ENCODE assay signal across 18 cellular contexts in the genomic region with DNA sequence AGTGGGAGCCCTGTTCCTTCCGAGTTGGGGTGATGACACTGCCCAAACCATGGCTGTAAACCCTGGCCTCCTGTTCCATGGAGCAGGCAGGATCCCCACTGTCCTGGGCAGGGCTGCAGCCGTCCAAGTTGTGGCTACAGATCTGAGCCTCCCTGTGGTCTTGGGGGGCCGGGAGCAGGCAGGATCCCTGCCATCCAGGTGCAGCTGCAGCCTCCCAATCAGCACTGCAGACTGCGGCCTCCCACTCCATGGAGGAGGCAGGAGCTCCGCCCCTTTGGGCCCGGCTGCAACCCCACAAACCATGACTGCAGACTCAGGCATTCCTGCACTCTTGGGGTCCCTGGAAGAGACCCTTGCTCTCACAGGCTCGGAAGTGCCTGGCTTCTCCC.
DNase-seq lines count a peak whose midpoint lies in the region; ATAC-seq, FAIRE-seq and TF ChIP-seq lines count a peak whose summit lies in the region.
"Had no signal": no experiment of that assay in that cellular context is flagged by ENCODE, and none has a peak within 500 bp of the region (broad histone marks: within the 10 kb centered on the region; RNA-seq: fewer than 3 reads in every experiment).

No MANE protein-coding gene starts in this region.

- 0% methylated on average over 5 of the region's 7 CpGs for WGBS in HepG2 (ENCODE audit: low lambda C conversion rate)
- WGBS in right lobe of liver (ENCODE audit: insufficient coverage, low coverage, low lambda C conversion rate, missing lambda C conversion rate), result no CpG with 5 or more reads among the region's 7 CpGs
- WGBS in gastroesophageal sphincter (ENCODE audit: low coverage in 1 of 2), 2 donors, result 100% methylated on average over 1 of the region's 7 CpGs; no CpG with 5 or more reads in 1 of the 2 donors

- H3K4me3 ChIP-seq in HepG2 (replicated peaks in 1 of 3; ENCODE audit: insufficient read depth in 1 of 3, low read depth in 2 of 3, low read length in 3 of 3), result peak overlapping the region in 1 of 3 experiments; percentile 9; a peak in 1 of 6 replicates
- no peak overlapping the region for H3K4me3 ChIP-seq in right lobe of liver
- H3K4me3 ChIP-seq in gastroesophageal sphincter, result no peak overlapping the region
- no peak overlapping the region for H3K4me3 ChIP-seq in osteoblast (ENCODE audit: insufficient read depth, low read length)
- no peak overlapping the region for H3K4me3 ChIP-seq in dorsolateral prefrontal cortex
- H3K4me3 ChIP-seq: GM23248 had no signal

- TF ChIP-seq CTCF in HepG2 (CRISPR knock-in tag; IDR thresholded peaks at IDR 0.05), result no peak
- no peak for TF ChIP-seq CTCF in right lobe of liver (IDR thresholded peaks at IDR 0.05)
- TF ChIP-seq CTCF in gastroesophageal sphincter (IDR thresholded peaks at IDR 0.05), result no peak
- TF ChIP-seq CTCF in osteoblast (IDR thresholded peaks at IDR 0.05; ENCODE audit: extremely low read depth, low read depth, low read length), result no peak
- TF ChIP-seq CTCF in GM10266 (IDR thresholded peaks at IDR 0.05; ENCODE audit: control insufficient read depth, insufficient read depth, low read depth, missing control alignments), result no peak
- no peak for TF ChIP-seq CTCF in dorsolateral prefrontal cortex (IDR thresholded peaks at IDR 0.05 in 54 of 56, conservative IDR thresholded peaks at IDR 0.05 in 2 of 56; ENCODE audit: low read depth in 1 of 56, partially characterized antibody in 56 of 56)

- POLR2A ChIA-PET in HepG2 (lab: Yijun Ruan, JAX), result no interaction called here

- ATAC-seq in HepG2 (peak; percentile 72), right lobe of liver (no peak), gastroesophageal sphincter (peak; percentile 23)
- ATAC-seq: PC-3 had no signal

- H4K20me1 ChIP-seq in HepG2 (ENCODE audit: insufficient read depth, low read length) (no peaks in the 10 kb centered on the region), osteoblast (ENCODE audit: insufficient read depth, low read length) (no peaks in the 10 kb centered on the region)

- 0 out of 5 replicates have a peak, but pooled peaks cover 0 to 1% of the 10 kb centered on the region in 2 experiments for H3K27me3 ChIP-seq in HepG2 (ENCODE audit: control insufficient read depth in 1 of 2, insufficient read depth in 2 of 2, low read length in 2 of 2)
- no peaks in the 10 kb centered on the region for H3K27me3 ChIP-seq in right lobe of liver
- no peaks in the 10 kb centered on the region for H3K27me3 ChIP-seq in gastroesophageal sphincter
- no peaks in the 10 kb centered on the region for H3K27me3 ChIP-seq in osteoblast (ENCODE audit: insufficient read depth, low read length)
- H3K27me3 ChIP-seq in dorsolateral prefrontal cortex, result no peaks in the 10 kb centered on the region

- DNase-seq in HepG2 (ENCODE audit: low spot score) (no peak), right lobe of liver (no peak), osteoblast (ENCODE audit: insufficient read length, low spot score, missing footprints) (peak; percentile 19), GM10266 (ENCODE audit: extremely low spot score) (no peak), hepatic stellate cell (ENCODE audit: low spot score) (no peak), dorsolateral prefrontal cortex (no peak)
- DNase-seq: DMS 273 treated with DMSO at 0.1 percent for 48 hours, GDM1, GM23248, KBM-7, NCI-H1417 treated with DMSO at 0.1 percent for 48 hours, NCI-H2029, NCI-H2171, PC-3 had no signal

- no peak for FAIRE-seq in HepG2 (lab: Jason Lieb, UNC)
- FAIRE-seq: GM12891, GM18507 had no signal

- in situ Hi-C loops in HepG2 (cut with HindIII; ENCODE audit: extremely low pct_ligation_motif_present, low pct_unique_long_range_greater_than_20kb), result no loop called here

- TF ChIP-seq EP300 in HepG2 (IDR thresholded peaks at IDR 0.05; ENCODE audit: low read depth in 2 of 2, low read length in 2 of 2) (no peak), HepG2 (CRISPR knock-in tag; IDR thresholded peaks at IDR 0.05; ENCODE audit: borderline replicate concordance) (no peak), gastroesophageal sphincter (IDR thresholded peaks at IDR 0.05) (no peak)

- H3K4me2 ChIP-seq in HepG2 (ENCODE audit: low read depth, low read length), result 0 out of 2 replicates have a peak overlapping the region, but pooled peaks have one; percentile 16
- H3K4me2 ChIP-seq in osteoblast (ENCODE audit: insufficient read depth, low read length), result no peak overlapping the region

- H3K9me3 ChIP-seq in HepG2 (ENCODE audit: low read length), result no peaks in the 10 kb centered on the region
- no peaks in the 10 kb centered on the region for H3K9me3 ChIP-seq in right lobe of liver
- H3K9me3 ChIP-seq in gastroesophageal sphincter, result no peaks in the 10 kb centered on the region
- no peaks in the 10 kb centered on the region for H3K9me3 ChIP-seq in osteoblast (ENCODE audit: low read depth, low read length)

- H3K36me3 ChIP-seq in HepG2 (replicated peaks in 1 of 2; ENCODE audit: control insufficient read depth in 1 of 2, insufficient read depth in 2 of 2, low read length in 2 of 2) (no peaks in the 10 kb centered on the region), right lobe of liver (no peaks in the 10 kb centered on the region), gastroesophageal sphincter (no peaks in the 10 kb centered on the region), osteoblast (ENCODE audit: insufficient read depth, low read length) (no peaks in the 10 kb centered on the region)

- H3K79me2 ChIP-seq in HepG2 (ENCODE audit: insufficient read depth, low read length), result no peaks in the 10 kb centered on the region
- no peaks in the 10 kb centered on the region for H3K79me2 ChIP-seq in osteoblast (ENCODE audit: insufficient read depth, low read length)

- no peak overlapping the region for H2AFZ ChIP-seq in HepG2 (ENCODE audit: low read length)
- H2AFZ ChIP-seq in osteoblast (ENCODE audit: low read length), result no peak overlapping the region

- TF ChIP-seq POLR2A in HepG2 (IDR thresholded peaks at IDR 0.05; ENCODE audit: insufficient read depth in 1 of 2, low read depth in 2 of 2, low read length in 2 of 2), result no peak
- TF ChIP-seq POLR2A in right lobe of liver (IDR thresholded peaks at IDR 0.05), result no peak
- no peak for TF ChIP-seq POLR2A in gastroesophageal sphincter (IDR thresholded peaks at IDR 0.05)

- H3K4me1 ChIP-seq in HepG2 (ENCODE audit: insufficient read depth, low read length) (no peaks in the 10 kb centered on the region), right lobe of liver (peaks cover 0 to 3% (median 0%) of the 10 kb centered on the region in 4 donors), gastroesophageal sphincter (no peaks in the 10 kb centered on the region), osteoblast (ENCODE audit: insufficient read depth, low read length) (no peaks in the 10 kb centered on the region)

- CTCF ChIA-PET in HepG2 (lab: Yijun Ruan, JAX; ENCODE audit: low intra/inter-chr PET ratio, low total read pairs), result no interaction called here

- intact Hi-C loops in HepG2 (cut with micrococcal nuclease; ENCODE audit: unreplicated experiment), result no loop called here
- intact Hi-C loops in right lobe of liver (cut with DNase I), result no loop called here
- intact Hi-C loops in dorsolateral prefrontal cortex (cut with DNase I), result no loop called here

- no peak for TF ChIP-seq RAD21 in HepG2 (CRISPR knock-in tag; IDR thresholded peaks at IDR 0.05)

- BruUV-seq in HepG2 (replicated peaks; lab: Mats Ljungman, UMichigan), result no TSS peak

- no peak overlapping the region for H3K9ac ChIP-seq in HepG2 (ENCODE audit: insufficient read depth, low read depth, low read length)
- H3K9ac ChIP-seq: GM23248 had no signal

- H3K27ac ChIP-seq in HepG2 (ENCODE audit: extremely low read length, insufficient read depth, low read length) (no peak overlapping the region), right lobe of liver (no peak overlapping the region), gastroesophageal sphincter (no peak overlapping the region), osteoblast (ENCODE audit: low read depth, low read length) (no peak overlapping the region), dorsolateral prefrontal cortex (no peak overlapping the region)
- H3K27ac ChIP-seq: C4-2B, GM23248 had no signal

TF ChIP-seq in HepG2, 621 proteins besides CTCF, POLR2A, EP300 and RAD21 (continues in another document):
- no peak for TF ChIP-seq HNRNPK (IDR thresholded peaks at IDR 0.05; ENCODE audit: low read depth, low read length, poor library complexity, severe bottlenecking)
- no peak for TF ChIP-seq ZSCAN21 (CRISPR knock-in tag; IDR thresholded peaks at IDR 0.05; ENCODE audit: borderline replicate concordance)
- no peak for TF ChIP-seq GATA4 (IDR thresholded peaks at IDR 0.05; ENCODE audit: borderline replicate concordance, low read depth)
- TF ChIP-seq ZNF597 (CRISPR knock-in tag; IDR thresholded peaks at IDR 0.05), result no peak
- no peak for TF ChIP-seq ASH2L (IDR thresholded peaks at IDR 0.05; ENCODE audit: insufficient read length, low read depth, low read length)
- no peak for TF ChIP-seq XBP1 (CRISPR knock-in tag; IDR thresholded peaks at IDR 0.05)
- no peak for TF ChIP-seq ZBTB44 (CRISPR knock-in tag; IDR thresholded peaks at IDR 0.05)
- no peak for TF ChIP-seq ZNF460 (CRISPR knock-in tag; IDR thresholded peaks at IDR 0.05; ENCODE audit: borderline replicate concordance)
- no peak for TF ChIP-seq ZNF724P (CRISPR knock-in tag; IDR thresholded peaks at IDR 0.05; ENCODE audit: borderline replicate concordance)

Comparison
In these comparisons a context has a peak if more than half of its experiments do, and no peak if none do; other contexts are left out.
1. ATAC-seq: peak in HepG2 (single experiment) and gastroesophageal sphincter (single experiment); none in right lobe of liver (0 of 4).